8 cellular contexts compared by ENCODE assay signal in genomic region chr12:15701721-15702156, GRCh38.
DNase-seq lines count a peak whose midpoint lies in the region; ATAC-seq and TF ChIP-seq lines count a peak whose summit lies in the region.

No MANE protein-coding gene starts in this region.

- H3K4me1 ChIP-seq in RWPE2 (ENCODE audit: insufficient read depth, poor library complexity, severe bottlenecking) = peaks cover 29% of the 10 kb centered on the region
- H3K4me1 ChIP-seq in sigmoid colon = peaks cover 0 to 68% (median 54%) of the 10 kb centered on the region in 4 donors
- H3K4me1 ChIP-seq in CD4-positive, alpha-beta memory T cell (ENCODE audit: insufficient read depth, low read length) = peaks cover 9% of the 10 kb centered on the region

- TF ChIP-seq EP300 in sigmoid colon (IDR thresholded peaks at IDR 0.05) = no peak

- H3K27ac ChIP-seq in RWPE2 (ENCODE audit: poor library complexity, severe bottlenecking) = peak overlapping the region; percentile 71
- H3K27ac ChIP-seq in sigmoid colon = peak overlapping the region; percentile 65 to 83 (median 75)
- H3K27ac ChIP-seq in CD4-positive, alpha-beta memory T cell (ENCODE audit: low read depth, low read length) = no peak overlapping the region

- H3K27ac Mint-ChIP-seq in CD4-positive, alpha-beta memory T cell = peak overlapping the region in 1 of 7 donors; percentile 23

- H3K27me3 ChIP-seq in RWPE2 (ENCODE audit: insufficient read depth, poor library complexity, severe bottlenecking) (no peaks in the 10 kb centered on the region), sigmoid colon (no peaks in the 10 kb centered on the region)
- H3K27me3 ChIP-seq in CD4-positive, alpha-beta memory T cell (ENCODE audit: insufficient read depth, low read length) = no peaks in the 10 kb centered on the region

- TF ChIP-seq POLR2A in sigmoid colon (IDR thresholded peaks at IDR 0.05) = no peak

- no peak overlapping the region for H3K4me3 ChIP-seq in RWPE2 (ENCODE audit: severe bottlenecking)
- no peak overlapping the region for H3K4me3 ChIP-seq in fibroblast of the aortic adventitia (ENCODE audit: low read depth, low read length)
- H3K4me3 ChIP-seq in sigmoid colon = no peak overlapping the region
- no peak overlapping the region for H3K4me3 ChIP-seq in CD4-positive, alpha-beta memory T cell (ENCODE audit: low read length in 2 of 2)

- DNase-seq in ELR (ENCODE audit: low read depth) (peak; percentile 65), RWPE2 (ENCODE audit: low spot score) (no peak), fibroblast of the aortic adventitia (ENCODE audit: low read depth) (peak; percentile 62), sigmoid colon (no peak), NK-92 (lab: John Stamatoyannopoulos, UW; ENCODE audit: unreplicated experiment) (no peak), NCI-H2029 (lab: John Stamatoyannopoulos, UW) (no peak), NCI-H526 (lab: John Stamatoyannopoulos, UW) (no peak)
- no peak for DNase-seq in CD4-positive, alpha-beta memory T cell

- intact Hi-C loops in sigmoid colon (cut with DNase I) = no loop called here
- intact Hi-C loops in CD4-positive, alpha-beta memory T cell (cut with micrococcal nuclease) = no loop called here

- 30 to 36% methylated on average over 3 of the region's 3 CpGs for WGBS in sigmoid colon, 2 donors

- no peaks in the 10 kb centered on the region for H3K36me3 Mint-ChIP-seq in CD4-positive, alpha-beta memory T cell

- ATAC-seq in RWPE2 (ENCODE audit: low read depth) = peak; percentile 19; the same call in 1 of the 3 replicates

- H3K9me3 ChIP-seq in RWPE2 (ENCODE audit: severe bottlenecking) (no peaks in the 10 kb centered on the region), sigmoid colon (no peaks in the 10 kb centered on the region)
- H3K9me3 ChIP-seq in CD4-positive, alpha-beta memory T cell (ENCODE audit: control insufficient read depth in 1 of 2, low read length in 2 of 2) = no peaks in the 10 kb centered on the region

- POLR2A ChIA-PET in CD4-positive, alpha-beta memory T cell (lab: Charles Lee; ENCODE audit: partially characterized antibody) = no interaction called here

- peaks cover 3 to 19% (median 9%) of the 10 kb centered on the region in 4 donors for H3K4me1 Mint-ChIP-seq in CD4-positive, alpha-beta memory T cell

- peaks cover 0 to 2% of the 10 kb centered on the region in 2 donors for H3K27me3 Mint-ChIP-seq in CD4-positive, alpha-beta memory T cell

- H3K9me3 Mint-ChIP-seq in CD4-positive, alpha-beta memory T cell = no peaks in the 10 kb centered on the region

- no peaks in the 10 kb centered on the region for H3K36me3 ChIP-seq in RWPE2 (ENCODE audit: low read depth)
- no peaks in the 10 kb centered on the region for H3K36me3 ChIP-seq in sigmoid colon
- no peaks in the 10 kb centered on the region for H3K36me3 ChIP-seq in CD4-positive, alpha-beta memory T cell (ENCODE audit: insufficient read depth, low read length)

- no peak overlapping the region for H3K4me3 Mint-ChIP-seq in CD4-positive, alpha-beta memory T cell

- TF ChIP-seq CTCF in RWPE2 (IDR thresholded peaks at IDR 0.05; ENCODE audit: poor library complexity, severe bottlenecking) = no peak
- TF ChIP-seq CTCF in fibroblast of the aortic adventitia (IDR thresholded peaks at IDR 0.05; ENCODE audit: insufficient read depth, low read length) = no peak
- no peak for TF ChIP-seq CTCF in sigmoid colon (IDR thresholded peaks at IDR 0.05)

- CTCF ChIA-PET in CD4-positive, alpha-beta memory T cell (lab: Charles Lee; ENCODE audit: partially characterized antibody) = no interaction called here

Comparison
In these comparisons a context has a peak if more than half of its experiments do, and no peak if none do; other contexts are left out.
1. DNase-seq: peak in ELR (single experiment) and fibroblast of the aortic adventitia (single experiment); none in RWPE2 (single experiment), sigmoid colon (single experiment), NK-92 (single experiment), NCI-H2029 (single experiment), CD4-positive, alpha-beta memory T cell (0 of 5) and NCI-H526 (0 of 2).